In genomic region chr3:44632193-44632592, GRCh38 we compare ENCODE assay signal across 29 cellular contexts.
"Had no signal": no experiment of that assay in that cellular context is flagged by ENCODE, and none has a peak within 500 bp of the region (broad histone marks: within the 10 kb centered on the region; RNA-seq: fewer than 3 reads in every experiment).

No MANE protein-coding gene starts in this region.

- H3K27me3 ChIP-seq: dorsolateral prefrontal cortex, gastrocnemius medialis, heart left ventricle, neutrophil, pancreas, right lobe of liver, tibial nerve, upper lobe of left lung had no signal

- DNase-seq: dorsolateral prefrontal cortex; effector CD4-positive, alpha-beta T cell; foreskin fibroblast; gastrocnemius medialis; heart left ventricle; hippocampal formation; immature natural killer cell; islet precursor cell; kidney glomerular epithelial cell; left colon; left ventricle myocardium superior; lower lobe of right lung; naive thymus-derived CD8-positive, alpha-beta T cell; pancreas; retina; right lobe of liver; small intestine; stimulated activated CD4-positive, alpha-beta T cell treated with anti-CD3 and anti-CD28 coated beads, Interleukin-15, amount 100 ng/mL, for 24 hours; stimulated activated CD4-positive, alpha-beta T cell treated with anti-CD3 and anti-CD28 coated beads, Interleukin-2, amount 100 ng/mL, for 48 hours; stimulated activated naive B cell treated with anti-CD40 and anti-IgM and Interleukin-4, amounts not matched to agents 10 μg/mL and 1 μg/mL and 100 μg/mL, for 72 hours; upper lobe of left lung had no signal

- H3K4me3 ChIP-seq: dorsolateral prefrontal cortex, gastrocnemius medialis, heart left ventricle, lower lobe of right lung, pancreas, right lobe of liver, thoracic aorta, tibial nerve, upper lobe of left lung had no signal

- H3K9me3 ChIP-seq: gastrocnemius medialis, lower lobe of right lung, neutrophil, pancreas, right lobe of liver had no signal

- H3K27ac Mint-ChIP-seq: stimulated activated naive B cell treated with anti-CD40 and anti-IgM and Interleukin-4, amounts not matched to agents 10 μg/mL and 1 μg/mL and 100 μg/mL, for 72 hours; stimulated activated naive CD8-positive, alpha-beta T cell treated with anti-CD3 and anti-CD28 coated beads, Interleukin-15, Interleukin-2, amounts not matched to agents 100 ng/mL and 50 ng/mL, for 24 hours had no signal

- H3K4me1 ChIP-seq: lower lobe of right lung, right lobe of liver had no signal

- H3K4me3 Mint-ChIP-seq: immature natural killer cell; naive thymus-derived CD8-positive, alpha-beta T cell; stimulated activated naive B cell treated with anti-CD40 and anti-IgM and Interleukin-4, amounts not matched to agents 10 μg/mL and 1 μg/mL and 100 μg/mL, for 72 hours; stimulated activated naive CD8-positive, alpha-beta T cell treated with anti-CD3 and anti-CD28 coated beads, Interleukin-15, Interleukin-2, amounts not matched to agents 100 ng/mL and 50 ng/mL, for 24 hours had no signal

- FAIRE-seq: colon, pancreas, small intestine, urothelium cell line had no signal

- H3K27ac ChIP-seq: dorsolateral prefrontal cortex, epithelial cell of prostate, gastrocnemius medialis, heart left ventricle, lower lobe of right lung, neutrophil, pancreas, right lobe of liver, thoracic aorta, tibial nerve, upper lobe of left lung had no signal

- ATAC-seq: esophagus mucosa; gastrocnemius medialis; heart left ventricle; left colon; left ventricle myocardium superior; lower lobe of right lung; naive thymus-derived CD8-positive, alpha-beta T cell; pancreas; right lobe of liver; stimulated activated naive B cell treated with anti-CD40 and anti-IgM and Interleukin-4, amounts not matched to agents 10 μg/mL and 1 μg/mL and 100 μg/mL, for 72 hours had no signal

- H3K27me3 Mint-ChIP-seq: naive thymus-derived CD8-positive, alpha-beta T cell; stimulated activated naive B cell treated with anti-CD40 and anti-IgM and Interleukin-4, amounts not matched to agents 10 μg/mL and 1 μg/mL and 100 μg/mL, for 72 hours; stimulated activated naive CD8-positive, alpha-beta T cell treated with anti-CD3 and anti-CD28 coated beads, Interleukin-15, Interleukin-2, amounts not matched to agents 100 ng/mL and 50 ng/mL, for 24 hours had no signal
